Comparison of ENCODE assay signal across 17 cellular contexts in genomic region chr15:78208887-78209645, GRCh38. TPM values are rescaled to one million over a fixed set of nuclear protein-coding genes. Genes with fewer than 3 reads are reported as not detected.
DNase-seq lines count a peak whose midpoint lies in the region; TF ChIP-seq lines count a peak whose summit lies in the region.
"Had no signal": no experiment of that assay in that cellular context is flagged by ENCODE, and none has a peak within 500 bp of the region (broad histone marks: within the 10 kb centered on the region; RNA-seq: fewer than 3 reads in every experiment).

No MANE protein-coding gene starts in this region.

- peaks cover 2% of the 10 kb centered on the region; the same call in 1 of the 2 replicates for H3K27me3 Mint-ChIP-seq in H9 (ENCODE audit: low read depth)

- H4K5ac ChIP-seq in H9 (ENCODE audit: insufficient read length, low read depth, low read length), result no peak overlapping the region

- peak overlapping the region in 2 of 3 experiments; percentile 61 to 80; a peak in 2 of 7 replicates for H3K27ac Mint-ChIP-seq in H9

- H3K23me2 ChIP-seq in H9 (ENCODE audit: insufficient read length, low read depth, low read length, poor library complexity, severe bottlenecking), result no peaks in the 10 kb centered on the region

- no peak overlapping the region for H2BK12ac ChIP-seq in H9 (ENCODE audit: insufficient read length, low read depth, low read length)

- H3K27ac ChIP-seq in H9 (ENCODE audit: insufficient read length, low read depth, low read length) (no peak overlapping the region), osteoblast (ENCODE audit: low read depth, low read length) (no peak overlapping the region), tibial artery (no peak overlapping the region)
- H3K27ac ChIP-seq: BLaER1, ovary, SJSA1 had no signal

- no peak overlapping the region for H2BK20ac ChIP-seq in H9 (ENCODE audit: low read depth, low read length, poor library complexity, severe bottlenecking)

- no peak overlapping the region for H3T11ph ChIP-seq in H9 (ENCODE audit: low read length)

- peaks cover 8 to 18% of the 10 kb centered on the region in 2 experiments; a peak in 3 of 4 replicates for H3K4me1 Mint-ChIP-seq in H9

- no peak overlapping the region for H3K14ac ChIP-seq in H9 (ENCODE audit: insufficient read depth, low read length)

- DNase-seq in AG08395 (ENCODE audit: low spot score) (peak; percentile 28), H9 (peak; percentile 26), epithelial cell of esophagus (ENCODE audit: low read depth) (peak; percentile 70), occipital lobe (lab: John Stamatoyannopoulos, UW) (peak; percentile 17), HuH-7 (ENCODE audit: low spot score) (no peak), osteoblast (ENCODE audit: insufficient read length, low spot score, missing footprints) (no peak), tibial artery (no peak)
- DNase-seq in effector CD4-positive, alpha-beta T cell, result no peak
- DNase-seq: amniotic stem cell; effector CD8-positive, alpha-beta T cell; NCI-H1417 treated with DMSO at 0.1 percent for 48 hours; NCI-H526 treated with DMSO at 0.1 percent for 48 hours; ovary; stimulated activated CD4-positive, alpha-beta T cell treated with anti-CD3 and anti-CD28 coated beads, Interleukin-4, amount 100 ng/mL, for 24 hours; stimulated activated naive CD4-positive, alpha-beta T cell had no signal

- WGBS in H9 (ENCODE audit: extremely low coverage, insufficient read length, low lambda C conversion rate), result no CpG with 5 or more reads among the region's 20 CpGs

- H4K20me1 ChIP-seq in H9 (ENCODE audit: control insufficient read depth, insufficient read depth, insufficient read length) (no peaks in the 10 kb centered on the region), osteoblast (ENCODE audit: insufficient read depth, low read length) (no peaks in the 10 kb centered on the region)
- H4K20me1 ChIP-seq: BLaER1 had no signal

- H3K27me3 ChIP-seq in H9 (ENCODE audit: insufficient read depth, low read length), result no peaks in the 10 kb centered on the region
- H3K27me3 ChIP-seq in osteoblast (ENCODE audit: insufficient read depth, low read length), result peaks cover 8% of the 10 kb centered on the region
- peaks cover 0 to 15% of the 10 kb centered on the region in 2 donors for H3K27me3 ChIP-seq in tibial artery
- H3K27me3 ChIP-seq: BLaER1, ovary, SJSA1 had no signal

- no peak overlapping the region for H2BK15ac ChIP-seq in H9 (ENCODE audit: low read depth, low read length)

- H3K9me3 Mint-ChIP-seq in H9, result no peaks in the 10 kb centered on the region

- H2AFZ ChIP-seq in H9 (ENCODE audit: low read length) (no peak overlapping the region), osteoblast (ENCODE audit: low read length) (no peak overlapping the region)

- no peak overlapping the region for H3K4ac ChIP-seq in H9 (ENCODE audit: low read depth, low read length)

- no peak overlapping the region for H2BK5ac ChIP-seq in H9 (ENCODE audit: insufficient read length, low read length)

- H3K9me3 ChIP-seq in H9 (ENCODE audit: control insufficient read depth, low read depth, low read length), result no peaks in the 10 kb centered on the region
- no peaks in the 10 kb centered on the region for H3K9me3 ChIP-seq in osteoblast (ENCODE audit: low read depth, low read length)
- no peaks in the 10 kb centered on the region for H3K9me3 ChIP-seq in tibial artery
- H3K9me3 ChIP-seq: BLaER1, ovary, SJSA1 had no signal

- no peak overlapping the region for H4K8ac ChIP-seq in H9 (replicated peaks; ENCODE audit: insufficient read length, low read depth, low read length)

- no peaks in the 10 kb centered on the region for H3K36me3 ChIP-seq in osteoblast (ENCODE audit: insufficient read depth, low read length)
- no peaks in the 10 kb centered on the region for H3K36me3 ChIP-seq in tibial artery
- H3K36me3 ChIP-seq: BLaER1, ovary, SJSA1 had no signal

- no peaks in the 10 kb centered on the region for H3K36me3 Mint-ChIP-seq in H9 (ENCODE audit: insufficient read depth in 1 of 3, low read depth in 3 of 3)

- H3K79me2 ChIP-seq in H9 (ENCODE audit: insufficient read depth, low read length) (no peaks in the 10 kb centered on the region), osteoblast (ENCODE audit: insufficient read depth, low read length) (no peaks in the 10 kb centered on the region)

- H3K18ac ChIP-seq in H9 (ENCODE audit: insufficient read length, low read depth, low read length), result no peak overlapping the region

- H3K4me3 ChIP-seq in epithelial cell of esophagus (ENCODE audit: low read length), result no peak overlapping the region
- no peak overlapping the region for H3K4me3 ChIP-seq in osteoblast (ENCODE audit: insufficient read depth, low read length)
- no peak overlapping the region for H3K4me3 ChIP-seq in tibial artery
- H3K4me3 ChIP-seq: BLaER1, ovary, SJSA1 had no signal

- no peak overlapping the region for H4K91ac ChIP-seq in H9 (ENCODE audit: insufficient read length, low read depth, low read length)

- intact Hi-C loops in tibial artery (cut with DNase I; ENCODE audit: low total_unique reads), result no loop called here

- H2BK120ac ChIP-seq in H9 (ENCODE audit: low read depth, low read length, poor library complexity, severe bottlenecking), result no peak overlapping the region

- H3K4me1 ChIP-seq in H9 (ENCODE audit: insufficient read depth, low read length) (no peaks in the 10 kb centered on the region), osteoblast (ENCODE audit: insufficient read depth, low read length) (peaks cover 23% of the 10 kb centered on the region), tibial artery (peaks cover 0 to 14% (median 4%) of the 10 kb centered on the region in 4 donors)

- H2AK5ac ChIP-seq in H9 (ENCODE audit: insufficient read length, low read length), result no peak overlapping the region

- no peaks in the 10 kb centered on the region for H3K79me1 ChIP-seq in H9 (ENCODE audit: insufficient read depth, low read depth, low read length, poor library complexity, severe bottlenecking)

- TF ChIP-seq CTCF in H9 (conservative IDR thresholded peaks at IDR 0.05), result no peak
- no peak for TF ChIP-seq CTCF in epithelial cell of esophagus (IDR thresholded peaks at IDR 0.05; ENCODE audit: insufficient read depth, low read depth, low read length, missing control alignments)
- no peak for TF ChIP-seq CTCF in osteoblast (IDR thresholded peaks at IDR 0.05; ENCODE audit: extremely low read depth, low read depth, low read length)
- no peak for TF ChIP-seq CTCF in tibial artery (IDR thresholded peaks at IDR 0.05)

- H3K56ac ChIP-seq in H9 (ENCODE audit: insufficient read length, low read depth, low read length), result no peak overlapping the region

- H3K9ac ChIP-seq in H9 (ENCODE audit: extremely low read depth, insufficient read length, low read length), result no peak overlapping the region
- H3K9ac ChIP-seq: BLaER1 had no signal

- no peak overlapping the region for H3K4me3 Mint-ChIP-seq in H9

- H3K4me2 ChIP-seq in H9 (ENCODE audit: insufficient read depth, insufficient read length, low read length) (no peak overlapping the region), osteoblast (ENCODE audit: insufficient read depth, low read length) (no peak overlapping the region)

- H3K23ac ChIP-seq in H9 (ENCODE audit: insufficient read length, low read depth, low read length), result no peak overlapping the region

RNA-seq across cellular contexts. Expression of gene ACSBG1, which starts 25.3 kb away (rescaled TPM):
- total RNA-seq in H9 (2021) (2.2 and 3.2 TPM in 2 replicates), occipital lobe (5.0 TPM), osteoblast (under 0.01 TPM in 2 replicates)
- total RNA-seq: SJSA1 had no signal

RNA-seq across cellular contexts. Expression of gene DNAJA4, which starts 55.3 kb away (rescaled TPM):
- total RNA-seq in H9 (2021) (0.13 and 0.35 TPM in 2 replicates), occipital lobe (30.4 TPM), osteoblast (2.1 and 2.2 TPM in 2 replicates)

RNA-seq across cellular contexts. Expression of gene IDH3A, which starts 59.9 kb away (rescaled TPM):
- total RNA-seq in H9 (2021) (38.9 and 40.2 TPM in 2 replicates), occipital lobe (41.6 TPM), osteoblast (29.5 and 30.4 TPM in 2 replicates)

Comparison
In these comparisons a context has a peak if more than half of its experiments do, and no peak if none do; other contexts are left out.
1. DNase-seq: peak in AG08395 (single experiment), H9 (single experiment), epithelial cell of esophagus (single experiment) and occipital lobe (single experiment); none in HuH-7 (single experiment), osteoblast (single experiment), tibial artery (0 of 2) and effector CD4-positive, alpha-beta T cell (single experiment).